Comparison of ENCODE assay signal across 11 cellular contexts in genomic region chr13:92573467-92574057, GRCh38.
DNase-seq lines count a peak whose midpoint lies in the region; ATAC-seq and TF ChIP-seq lines count a peak whose summit lies in the region.
"Had no signal": no experiment of that assay in that cellular context is flagged by ENCODE, and none has a peak within 500 bp of the region (broad histone marks: within the 10 kb centered on the region; RNA-seq: fewer than 3 reads in every experiment).

No MANE protein-coding gene starts in this region.

- peak; percentile 2 for DNase-seq in AG10803 (ENCODE audit: low read depth)
- DNase-seq in H4 (ENCODE audit: low spot score) = peak; percentile 24
- DNase-seq in OCI-M1 (lab: John Stamatoyannopoulos, UW) = peak; percentile 55
- peak; percentile 60 for DNase-seq in iPS-NIHi11 (ENCODE audit: low spot score)
- no peak for DNase-seq in activated T-cell treated with anti-CD3 and anti-CD28 coated beads, Interleukin-2, amount 50 U/mL, for 72 hours
- DNase-seq in Peyer's patch = no peak
- DNase-seq in GOT3 (lab: John Stamatoyannopoulos, UW) = no peak
- no peak for DNase-seq in NCI-H2227 treated with DMSO at 0.1 percent for 48 hours (lab: John Stamatoyannopoulos, UW)
- DNase-seq: amniotic stem cell had no signal

- no peaks in the 10 kb centered on the region for H3K9me3 ChIP-seq in Peyer's patch

- no peak overlapping the region for H3K4me3 Mint-ChIP-seq in activated T-cell treated with anti-CD3 and anti-CD28 coated beads, Interleukin-2, amount 50 U/mL, for 72 hours
- H3K4me3 Mint-ChIP-seq: T-helper 1 cell treated with Interleukin-12 subunit alpha and Interleukin-12 subunit beta and Interleukin-4 antibody, amounts not matched to agents 30 μg/mL and 1 μg/mL, for 36 hours had no signal

- peaks cover 0 to 5% (median 0%) of the 10 kb centered on the region in 4 donors for H3K4me1 ChIP-seq in Peyer's patch

- no peak overlapping the region for H3K4me3 ChIP-seq in AG10803 (ENCODE audit: low read length)
- no peak overlapping the region for H3K4me3 ChIP-seq in Peyer's patch
- H3K4me3 ChIP-seq: lung had no signal

- H3K27ac Mint-ChIP-seq in activated T-cell treated with anti-CD3 and anti-CD28 coated beads, Interleukin-2, amount 50 U/mL, for 72 hours = no peak overlapping the region
- H3K27ac Mint-ChIP-seq: T-helper 1 cell treated with Interleukin-12 subunit alpha and Interleukin-12 subunit beta and Interleukin-4 antibody, amounts not matched to agents 30 μg/mL and 1 μg/mL, for 36 hours had no signal

- H3K36me3 Mint-ChIP-seq in activated T-cell treated with anti-CD3 and anti-CD28 coated beads, Interleukin-2, amount 50 U/mL, for 72 hours (ENCODE audit: insufficient read depth in 2 of 2) = no peaks in the 10 kb centered on the region

- H3K27ac ChIP-seq in Peyer's patch = no peak overlapping the region

- peaks cover 0 to 5% of the 10 kb centered on the region in 2 donors for H3K9me3 Mint-ChIP-seq in activated T-cell treated with anti-CD3 and anti-CD28 coated beads, Interleukin-2, amount 50 U/mL, for 72 hours
- H3K9me3 Mint-ChIP-seq: T-helper 1 cell treated with Interleukin-12 subunit alpha and Interleukin-12 subunit beta and Interleukin-4 antibody, amounts not matched to agents 30 μg/mL and 1 μg/mL, for 36 hours had no signal

- no peak for TF ChIP-seq POLR2A in Peyer's patch (IDR thresholded peaks at IDR 0.05)

- ATAC-seq in activated T-cell treated with anti-CD3 and anti-CD28 coated beads, Interleukin-2, amount 50 U/mL, for 72 hours (replicated peaks in 1 of 2) = no peak

- TF ChIP-seq CTCF in AG10803 (conservative IDR thresholded peaks at IDR 0.05; ENCODE audit: low read length) (no peak), Peyer's patch (IDR thresholded peaks at IDR 0.05) (no peak)

- no peaks in the 10 kb centered on the region for H3K27me3 ChIP-seq in Peyer's patch

- no peaks in the 10 kb centered on the region for H3K4me1 Mint-ChIP-seq in activated T-cell treated with anti-CD3 and anti-CD28 coated beads, Interleukin-2, amount 50 U/mL, for 72 hours (ENCODE audit: low read depth)

- H3K27me3 Mint-ChIP-seq in activated T-cell treated with anti-CD3 and anti-CD28 coated beads, Interleukin-2, amount 50 U/mL, for 72 hours (ENCODE audit: low read depth) = no peaks in the 10 kb centered on the region

- H3K36me3 ChIP-seq in Peyer's patch = no peaks in the 10 kb centered on the region

Comparison
In these comparisons a context has a peak if more than half of its experiments do, and no peak if none do; other contexts are left out.
1. DNase-seq: peak in AG10803 (single experiment), H4 (single experiment), OCI-M1 (single experiment) and iPS-NIHi11 (single experiment); none in activated T-cell treated with anti-CD3 and anti-CD28 coated beads, Interleukin-2, amount 50 U/mL, for 72 hours (0 of 2), Peyer's patch (0 of 3), GOT3 (single experiment) and NCI-H2227 treated with DMSO at 0.1 percent for 48 hours (single experiment).